In the genomic region with DNA sequence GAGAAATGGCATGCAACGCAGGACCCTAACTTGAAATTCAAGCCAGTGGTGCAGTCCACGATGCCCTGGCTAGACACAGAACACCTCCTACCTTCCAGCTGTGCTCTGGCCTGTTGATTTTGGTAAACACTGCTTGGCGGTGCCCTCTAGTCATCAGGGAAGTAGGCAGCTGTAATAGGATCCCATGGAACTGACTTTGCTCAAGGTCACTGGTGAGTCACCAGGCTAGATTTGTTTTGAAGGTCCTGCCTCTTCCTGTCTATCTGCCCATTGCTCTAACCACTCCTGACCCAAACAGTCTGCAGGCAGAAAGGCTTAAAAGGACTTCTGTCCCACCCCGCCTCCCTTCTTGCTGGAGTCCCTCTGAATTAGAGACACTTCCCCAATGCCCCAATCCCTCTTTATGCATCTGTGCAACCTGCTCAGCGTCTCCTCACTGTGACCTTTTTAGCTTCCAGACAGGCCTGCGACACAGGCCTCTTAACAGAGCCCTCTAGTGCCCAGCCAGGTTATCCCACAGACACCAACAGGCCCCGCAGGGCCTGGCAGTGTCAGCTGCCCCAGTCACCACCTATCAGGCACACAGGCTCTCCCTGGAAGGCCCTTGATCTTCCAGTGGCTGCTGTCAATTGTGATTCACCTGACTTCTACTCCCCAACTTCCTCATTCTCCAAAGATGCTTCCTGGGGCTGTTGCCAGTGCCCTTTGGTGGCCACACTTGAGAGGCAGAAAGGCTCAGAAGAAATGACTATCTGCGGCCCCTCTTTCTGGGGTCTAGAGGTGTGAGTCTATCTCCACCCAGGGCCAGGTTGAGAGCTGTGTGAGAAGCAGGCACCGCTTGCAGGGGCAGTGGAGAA, we compare ENCODE assay signal across 1 cellular context.
TF ChIP-seq lines count a peak whose summit lies in the region.

No MANE protein-coding gene starts in this region.

TF ChIP-seq in HepG2, 621 proteins besides CTCF, POLR2A, EP300 and RAD21 (continued from another document and continues in another):
- TF ChIP-seq, protein P1, sequence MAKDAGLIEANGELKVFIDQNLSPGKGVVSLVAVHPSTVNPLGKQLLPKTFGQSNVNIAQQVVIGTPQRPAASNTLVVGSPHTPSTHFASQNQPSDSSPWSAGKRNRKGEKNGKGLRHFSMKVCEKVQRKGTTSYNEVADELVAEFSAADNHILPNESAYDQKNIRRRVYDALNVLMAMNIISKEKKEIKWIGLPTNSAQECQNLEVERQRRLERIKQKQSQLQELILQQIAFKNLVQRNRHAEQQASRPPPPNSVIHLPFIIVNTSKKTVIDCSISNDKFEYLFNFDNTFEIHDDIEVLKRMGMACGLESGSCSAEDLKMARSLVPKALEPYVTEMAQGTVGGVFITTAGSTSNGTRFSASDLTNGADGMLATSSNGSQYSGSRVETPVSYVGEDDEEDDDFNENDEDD (CRISPR knock-in tag; IDR thresholded peaks at IDR 0.05; ENCODE audit: borderline replicate concordance) = 0 out of 2 replicates have a peak, but pooled peaks have one; percentile 43
- TF ChIP-seq, protein P2, sequence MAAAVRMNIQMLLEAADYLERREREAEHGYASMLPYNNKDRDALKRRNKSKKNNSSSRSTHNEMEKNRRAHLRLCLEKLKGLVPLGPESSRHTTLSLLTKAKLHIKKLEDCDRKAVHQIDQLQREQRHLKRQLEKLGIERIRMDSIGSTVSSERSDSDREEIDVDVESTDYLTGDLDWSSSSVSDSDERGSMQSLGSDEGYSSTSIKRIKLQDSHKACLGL (CRISPR knock-in tag; IDR thresholded peaks at IDR 0.05) = no peak
- no peak; the same call in 1 of the 2 replicates for TF ChIP-seq TOPORS (CRISPR knock-in tag; IDR thresholded peaks at IDR 0.05)
- no peak for TF ChIP-seq U2AF2 (IDR thresholded peaks at IDR 0.05; ENCODE audit: low read depth, low read length)
- TF ChIP-seq RBM22 (optimal IDR thresholded peaks at IDR 0.05; ENCODE audit: low read length) = peak; percentile 71
- peak; percentile 88 for TF ChIP-seq POLR2AphosphoS5 (IDR thresholded peaks at IDR 0.05; ENCODE audit: low read depth, low read length)
- TF ChIP-seq, protein P3, sequence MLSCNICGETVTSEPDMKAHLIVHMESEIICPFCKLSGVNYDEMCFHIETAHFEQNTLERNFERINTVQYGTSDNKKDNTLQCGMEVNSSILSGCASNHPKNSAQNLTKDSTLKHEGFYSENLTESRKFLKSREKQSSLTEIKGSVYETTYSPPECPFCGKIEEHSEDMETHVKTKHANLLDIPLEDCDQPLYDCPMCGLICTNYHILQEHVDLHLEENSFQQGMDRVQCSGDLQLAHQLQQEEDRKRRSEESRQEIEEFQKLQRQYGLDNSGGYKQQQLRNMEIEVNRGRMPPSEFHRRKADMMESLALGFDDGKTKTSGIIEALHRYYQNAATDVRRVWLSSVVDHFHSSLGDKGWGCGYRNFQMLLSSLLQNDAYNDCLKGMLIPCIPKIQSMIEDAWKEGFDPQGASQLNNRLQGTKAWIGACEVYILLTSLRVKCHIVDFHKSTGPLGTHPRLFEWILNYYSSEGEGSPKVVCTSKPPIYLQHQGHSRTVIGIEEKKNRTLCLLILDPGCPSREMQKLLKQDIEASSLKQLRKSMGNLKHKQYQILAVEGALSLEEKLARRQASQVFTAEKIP (CRISPR knock-in tag; IDR thresholded peaks at IDR 0.05; ENCODE audit: borderline replicate concordance) = no peak
- no peak for TF ChIP-seq ZNF263 (CRISPR knock-in tag; IDR thresholded peaks at IDR 0.05)
- TF ChIP-seq ZNF382 (CRISPR knock-in tag; IDR thresholded peaks at IDR 0.05; ENCODE audit: borderline replicate concordance) = no peak
- TF ChIP-seq ZNF136 (CRISPR knock-in tag; IDR thresholded peaks at IDR 0.05; ENCODE audit: low read depth) = no peak
- TF ChIP-seq, protein P4, sequence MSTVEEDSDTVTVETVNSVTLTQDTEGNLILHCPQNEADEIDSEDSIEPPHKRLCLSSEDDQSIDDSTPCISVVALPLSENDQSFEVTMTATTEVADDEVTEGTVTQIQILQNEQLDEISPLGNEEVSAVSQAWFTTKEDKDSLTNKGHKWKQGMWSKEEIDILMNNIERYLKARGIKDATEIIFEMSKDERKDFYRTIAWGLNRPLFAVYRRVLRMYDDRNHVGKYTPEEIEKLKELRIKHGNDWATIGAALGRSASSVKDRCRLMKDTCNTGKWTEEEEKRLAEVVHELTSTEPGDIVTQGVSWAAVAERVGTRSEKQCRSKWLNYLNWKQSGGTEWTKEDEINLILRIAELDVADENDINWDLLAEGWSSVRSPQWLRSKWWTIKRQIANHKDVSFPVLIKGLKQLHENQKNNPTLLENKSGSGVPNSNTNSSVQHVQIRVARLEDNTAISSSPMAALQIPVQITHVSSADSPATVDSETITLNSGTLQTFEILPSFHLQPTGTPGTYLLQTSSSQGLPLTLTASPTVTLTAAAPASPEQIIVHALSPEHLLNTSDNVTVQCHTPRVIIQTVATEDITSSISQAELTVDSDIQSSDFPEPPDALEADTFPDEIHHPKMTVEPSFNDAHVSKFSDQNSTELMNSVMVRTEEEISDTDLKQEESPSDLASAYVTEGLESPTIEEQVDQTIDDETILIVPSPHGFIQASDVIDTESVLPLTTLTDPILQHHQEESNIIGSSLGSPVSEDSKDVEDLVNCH (CRISPR knock-in tag; IDR thresholded peaks at IDR 0.05) = no peak
- TF ChIP-seq, protein P5, sequence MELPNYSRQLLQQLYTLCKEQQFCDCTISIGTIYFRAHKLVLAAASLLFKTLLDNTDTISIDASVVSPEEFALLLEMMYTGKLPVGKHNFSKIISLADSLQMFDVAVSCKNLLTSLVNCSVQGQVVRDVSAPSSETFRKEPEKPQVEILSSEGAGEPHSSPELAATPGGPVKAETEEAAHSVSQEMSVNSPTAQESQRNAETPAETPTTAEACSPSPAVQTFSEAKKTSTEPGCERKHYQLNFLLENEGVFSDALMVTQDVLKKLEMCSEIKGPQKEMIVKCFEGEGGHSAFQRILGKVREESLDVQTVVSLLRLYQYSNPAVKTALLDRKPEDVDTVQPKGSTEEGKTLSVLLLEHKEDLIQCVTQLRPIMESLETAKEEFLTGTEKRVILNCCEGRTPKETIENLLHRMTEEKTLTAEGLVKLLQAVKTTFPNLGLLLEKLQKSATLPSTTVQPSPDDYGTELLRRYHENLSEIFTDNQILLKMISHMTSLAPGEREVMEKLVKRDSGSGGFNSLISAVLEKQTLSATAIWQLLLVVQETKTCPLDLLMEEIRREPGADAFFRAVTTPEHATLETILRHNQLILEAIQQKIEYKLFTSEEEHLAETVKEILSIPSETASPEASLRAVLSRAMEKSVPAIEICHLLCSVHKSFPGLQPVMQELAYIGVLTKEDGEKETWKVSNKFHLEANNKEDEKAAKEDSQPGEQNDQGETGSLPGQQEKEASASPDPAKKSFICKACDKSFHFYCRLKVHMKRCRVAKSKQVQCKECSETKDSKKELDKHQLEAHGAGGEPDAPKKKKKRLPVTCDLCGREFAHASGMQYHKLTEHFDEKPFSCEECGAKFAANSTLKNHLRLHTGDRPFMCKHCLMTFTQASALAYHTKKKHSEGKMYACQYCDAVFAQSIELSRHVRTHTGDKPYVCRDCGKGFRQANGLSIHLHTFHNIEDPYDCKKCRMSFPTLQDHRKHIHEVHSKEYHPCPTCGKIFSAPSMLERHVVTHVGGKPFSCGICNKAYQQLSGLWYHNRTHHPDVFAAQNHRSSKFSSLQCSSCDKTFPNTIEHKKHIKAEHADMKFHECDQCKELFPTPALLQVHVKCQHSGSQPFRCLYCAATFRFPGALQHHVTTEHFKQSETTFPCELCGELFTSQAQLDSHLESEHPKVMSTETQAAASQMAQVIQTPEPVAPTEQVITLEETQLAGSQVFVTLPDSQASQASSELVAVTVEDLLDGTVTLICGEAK (IDR thresholded peaks at IDR 0.05) = no peak
- TF ChIP-seq, protein P5 (CRISPR knock-in tag; IDR thresholded peaks at IDR 0.05) = peak; percentile 56; the same call in 1 of the 2 replicates
- TF ChIP-seq MTF2 (CRISPR knock-in tag; IDR thresholded peaks at IDR 0.05; ENCODE audit: borderline replicate concordance) = no peak
- TF ChIP-seq ZNF563 (CRISPR knock-in tag; IDR thresholded peaks at IDR 0.05) = peak; percentile 23; the same call in 1 of the 2 replicates
- TF ChIP-seq RARA (CRISPR knock-in tag; IDR thresholded peaks at IDR 0.05) = peak; percentile 90
- TF ChIP-seq, protein P6, sequence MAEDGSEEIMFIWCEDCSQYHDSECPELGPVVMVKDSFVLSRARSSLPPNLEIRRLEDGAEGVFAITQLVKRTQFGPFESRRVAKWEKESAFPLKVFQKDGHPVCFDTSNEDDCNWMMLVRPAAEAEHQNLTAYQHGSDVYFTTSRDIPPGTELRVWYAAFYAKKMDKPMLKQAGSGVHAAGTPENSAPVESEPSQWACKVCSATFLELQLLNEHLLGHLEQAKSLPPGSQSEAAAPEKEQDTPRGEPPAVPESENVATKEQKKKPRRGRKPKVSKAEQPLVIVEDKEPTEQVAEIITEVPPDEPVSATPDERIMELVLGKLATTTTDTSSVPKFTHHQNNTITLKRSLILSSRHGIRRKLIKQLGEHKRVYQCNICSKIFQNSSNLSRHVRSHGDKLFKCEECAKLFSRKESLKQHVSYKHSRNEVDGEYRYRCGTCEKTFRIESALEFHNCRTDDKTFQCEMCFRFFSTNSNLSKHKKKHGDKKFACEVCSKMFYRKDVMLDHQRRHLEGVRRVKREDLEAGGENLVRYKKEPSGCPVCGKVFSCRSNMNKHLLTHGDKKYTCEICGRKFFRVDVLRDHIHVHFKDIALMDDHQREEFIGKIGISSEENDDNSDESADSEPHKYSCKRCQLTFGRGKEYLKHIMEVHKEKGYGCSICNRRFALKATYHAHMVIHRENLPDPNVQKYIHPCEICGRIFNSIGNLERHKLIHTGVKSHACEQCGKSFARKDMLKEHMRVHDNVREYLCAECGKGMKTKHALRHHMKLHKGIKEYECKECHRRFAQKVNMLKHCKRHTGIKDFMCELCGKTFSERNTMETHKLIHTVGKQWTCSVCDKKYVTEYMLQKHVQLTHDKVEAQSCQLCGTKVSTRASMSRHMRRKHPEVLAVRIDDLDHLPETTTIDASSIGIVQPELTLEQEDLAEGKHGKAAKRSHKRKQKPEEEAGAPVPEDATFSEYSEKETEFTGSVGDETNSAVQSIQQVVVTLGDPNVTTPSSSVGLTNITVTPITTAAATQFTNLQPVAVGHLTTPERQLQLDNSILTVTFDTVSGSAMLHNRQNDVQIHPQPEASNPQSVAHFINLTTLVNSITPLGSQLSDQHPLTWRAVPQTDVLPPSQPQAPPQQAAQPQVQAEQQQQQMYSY (CRISPR knock-in tag; IDR thresholded peaks at IDR 0.05) = no peak
- TF ChIP-seq NCOA5 (CRISPR knock-in tag; IDR thresholded peaks at IDR 0.05) = no peak
- TF ChIP-seq PHF8 (CRISPR knock-in tag; IDR thresholded peaks at IDR 0.05) = peak; percentile 46; the same call in 1 of the 2 replicates
- TF ChIP-seq ZNF331 (CRISPR knock-in tag; IDR thresholded peaks at IDR 0.05) = peak; percentile 90
- TF ChIP-seq, protein P7, sequence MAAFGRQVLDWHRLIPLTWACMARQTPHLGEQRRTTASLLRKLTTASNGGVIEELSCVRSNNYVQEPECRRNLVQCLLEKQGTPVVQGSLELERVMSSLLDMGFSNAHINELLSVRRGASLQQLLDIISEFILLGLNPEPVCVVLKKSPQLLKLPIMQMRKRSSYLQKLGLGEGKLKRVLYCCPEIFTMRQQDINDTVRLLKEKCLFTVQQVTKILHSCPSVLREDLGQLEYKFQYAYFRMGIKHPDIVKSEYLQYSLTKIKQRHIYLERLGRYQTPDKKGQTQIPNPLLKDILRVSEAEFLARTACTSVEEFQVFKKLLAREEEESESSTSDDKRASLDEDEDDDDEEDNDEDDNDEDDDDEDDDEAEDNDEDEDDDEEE (CRISPR knock-in tag; IDR thresholded peaks at IDR 0.05) = no peak
- TF ChIP-seq, protein P8, sequence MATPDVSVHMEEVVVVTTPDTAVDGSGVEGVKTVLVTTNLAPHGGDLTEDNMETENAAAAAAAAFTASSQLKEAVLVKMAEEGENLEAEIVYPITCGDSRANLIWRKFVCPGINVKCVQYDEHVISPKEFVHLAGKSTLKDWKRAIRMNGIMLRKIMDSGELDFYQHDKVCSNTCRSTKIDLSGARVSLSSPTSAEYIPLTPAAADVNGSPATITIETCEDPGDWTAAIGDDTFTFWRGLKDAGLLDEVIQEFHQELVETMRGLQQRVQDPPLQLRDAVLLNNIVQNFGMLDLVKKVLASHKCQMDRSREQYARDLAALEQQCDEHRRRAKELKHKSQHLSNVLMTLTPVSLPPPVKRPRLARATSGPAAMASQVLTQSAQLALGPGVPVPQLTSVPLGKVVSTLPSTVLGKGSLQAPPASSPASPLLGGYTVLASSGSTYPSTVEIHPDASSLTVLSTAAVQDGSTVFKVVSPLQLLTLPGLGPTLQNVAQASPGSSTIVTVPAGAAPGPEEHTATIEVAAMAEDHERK (CRISPR knock-in tag; IDR thresholded peaks at IDR 0.05; ENCODE audit: low read depth) = no peak; the same call in 1 of the 2 replicates
- TF ChIP-seq, protein P9, sequence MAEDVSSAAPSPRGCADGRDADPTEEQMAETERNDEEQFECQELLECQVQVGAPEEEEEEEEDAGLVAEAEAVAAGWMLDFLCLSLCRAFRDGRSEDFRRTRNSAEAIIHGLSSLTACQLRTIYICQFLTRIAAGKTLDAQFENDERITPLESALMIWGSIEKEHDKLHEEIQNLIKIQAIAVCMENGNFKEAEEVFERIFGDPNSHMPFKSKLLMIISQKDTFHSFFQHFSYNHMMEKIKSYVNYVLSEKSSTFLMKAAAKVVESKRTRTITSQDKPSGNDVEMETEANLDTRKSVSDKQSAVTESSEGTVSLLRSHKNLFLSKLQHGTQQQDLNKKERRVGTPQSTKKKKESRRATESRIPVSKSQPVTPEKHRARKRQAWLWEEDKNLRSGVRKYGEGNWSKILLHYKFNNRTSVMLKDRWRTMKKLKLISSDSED (CRISPR knock-in tag; IDR thresholded peaks at IDR 0.05) = no peak
- TF ChIP-seq SUZ12 (IDR thresholded peaks at IDR 0.05; ENCODE audit: low read depth, low read length) = no peak
- TF ChIP-seq NFE2L1 (CRISPR knock-in tag; IDR thresholded peaks at IDR 0.05; ENCODE audit: borderline replicate concordance) = no peak
- peak; percentile 88 for TF ChIP-seq ZFP36L1 (CRISPR knock-in tag; IDR thresholded peaks at IDR 0.05)
- peak; percentile 91; the same call in 2 of the 3 replicates for TF ChIP-seq MXI1 (IDR thresholded peaks at IDR 0.05; ENCODE audit: borderline replicate concordance, low read depth, low read length)
